In the genomic region with DNA sequence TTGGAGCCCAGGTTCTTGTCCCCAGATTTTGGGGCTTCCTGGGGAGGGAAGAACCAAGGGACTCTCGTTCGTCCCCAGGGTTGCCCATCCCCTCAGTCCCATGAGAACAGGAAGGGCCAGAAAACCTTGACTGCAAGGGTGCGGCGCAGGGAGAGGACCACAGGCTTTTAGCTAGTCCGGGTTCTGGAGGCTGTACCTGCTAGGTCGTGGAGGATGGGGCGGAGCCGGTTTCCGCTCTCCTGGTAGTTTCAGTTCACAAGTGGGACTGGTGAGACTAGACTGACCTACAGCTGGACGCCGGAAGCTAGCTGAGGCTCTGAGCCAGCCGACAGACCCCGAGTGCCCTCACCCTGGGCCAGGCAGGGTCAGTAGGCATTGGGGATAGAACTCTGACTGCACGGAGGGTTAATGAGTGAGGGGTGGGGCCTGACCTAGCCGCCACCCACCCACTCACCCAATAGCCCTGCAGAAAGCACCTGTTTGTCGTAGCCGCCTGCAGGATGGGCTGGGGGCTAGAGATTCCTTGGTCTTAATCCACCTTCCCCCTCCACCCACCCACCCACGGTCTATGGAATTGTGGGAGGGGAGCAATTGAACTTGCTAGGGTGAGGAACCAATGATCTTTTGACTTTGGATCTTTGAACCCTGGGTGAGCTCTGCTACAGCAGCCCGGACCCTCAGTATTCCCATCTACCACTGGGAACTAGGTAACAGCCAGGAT, we compare ENCODE assay signal across 8 cellular contexts. TPM values are rescaled to one million over a fixed set of nuclear protein-coding genes. Genes with fewer than 3 reads are reported as not detected.
DNase-seq lines count a peak whose midpoint lies in the region; ATAC-seq and TF ChIP-seq lines count a peak whose summit lies in the region.

No MANE protein-coding gene starts in this region.

- no peaks in the 10 kb centered on the region for H3K27me3 Mint-ChIP-seq in activated T-helper 2 cell treated with anti-CD3 and anti-CD28 coated beads, Interferon-gamma antibody, Interleukin-2, Interleukin-4, amounts not matched to agents 10 μg/mL and 5 μg/mL and 100 μg/mL, durations not matched to agents 14 hours and 24 hours and 36 hours (ENCODE audit: low read depth)

- H3K27ac Mint-ChIP-seq in activated T-helper 2 cell treated with anti-CD3 and anti-CD28 coated beads, Interferon-gamma antibody, Interleukin-2, Interleukin-4, amounts not matched to agents 10 μg/mL and 5 μg/mL and 100 μg/mL, durations not matched to agents 14 hours and 24 hours and 36 hours, result peak overlapping the region; percentile 29

- H3K27ac ChIP-seq in sigmoid colon, result peak overlapping the region; percentile 97 to 100 (median 98)

- H3K4me3 ChIP-seq in sigmoid colon, result peak overlapping the region; percentile 80 to 92 (median 86)

- H3K27me3 ChIP-seq in sigmoid colon, result no peaks in the 10 kb centered on the region

- DNase-seq in DMS153 (lab: John Stamatoyannopoulos, UW) (peak; percentile 37), HuH-7.5 (ENCODE audit: low spot score) (peak; percentile 66), left ventricle myocardium superior (peak; percentile 52), sigmoid colon (peak; percentile 81), DMS79 treated with DMSO at 0.1 percent for 48 hours (lab: John Stamatoyannopoulos, UW) (no peak)
- DNase-seq in activated T-helper 2 cell treated with anti-CD3 and anti-CD28 coated beads, Interferon-gamma antibody, Interleukin-2, Interleukin-4, amounts not matched to agents 10 μg/mL and 5 μg/mL and 100 μg/mL, durations not matched to agents 14 hours and 24 hours and 36 hours (ENCODE audit: low spot score), result peak; percentile 38

- no peaks in the 10 kb centered on the region for H3K36me3 Mint-ChIP-seq in activated T-helper 2 cell treated with anti-CD3 and anti-CD28 coated beads, Interferon-gamma antibody, Interleukin-2, Interleukin-4, amounts not matched to agents 10 μg/mL and 5 μg/mL and 100 μg/mL, durations not matched to agents 14 hours and 24 hours and 36 hours (ENCODE audit: low read depth)

- H3K4me1 ChIP-seq in sigmoid colon, result peaks cover 0 to 41% (median 36%) of the 10 kb centered on the region in 4 donors

- TF ChIP-seq EP300 in sigmoid colon (IDR thresholded peaks at IDR 0.05), result no peak

- H3K9me3 Mint-ChIP-seq in activated T-helper 2 cell treated with anti-CD3 and anti-CD28 coated beads, Interferon-gamma antibody, Interleukin-2, Interleukin-4, amounts not matched to agents 10 μg/mL and 5 μg/mL and 100 μg/mL, durations not matched to agents 14 hours and 24 hours and 36 hours, result no peaks in the 10 kb centered on the region

- intact Hi-C loops in activated T-helper 2 cell treated with anti-CD3 and anti-CD28 coated beads, Interferon-gamma antibody, Interleukin-2, Interleukin-4, amounts not matched to agents 10 μg/mL and 5 μg/mL and 100 μg/mL, durations not matched to agents 14 hours and 24 hours and 36 hours (cut with micrococcal nuclease), result loop anchor here (5.0 kb wide), 1 partner anchor 114 kb away; the partner anchor contains the start of gene CSNK1E
- intact Hi-C loops in left ventricle myocardium superior (cut with micrococcal nuclease), result no loop called here
- intact Hi-C loops in sigmoid colon (cut with DNase I), result loop anchor here (5.0 kb wide), 3 partner anchors 69 to 304 kb away; partner anchors contain the start of genes DDX17 and TMEM184B

- TF ChIP-seq CTCF in sigmoid colon (IDR thresholded peaks at IDR 0.05), result no peak

- H3K4me1 Mint-ChIP-seq in activated T-helper 2 cell treated with anti-CD3 and anti-CD28 coated beads, Interferon-gamma antibody, Interleukin-2, Interleukin-4, amounts not matched to agents 10 μg/mL and 5 μg/mL and 100 μg/mL, durations not matched to agents 14 hours and 24 hours and 36 hours (ENCODE audit: low read depth), result peaks cover 26% of the 10 kb centered on the region

- no peaks in the 10 kb centered on the region for H3K9me3 ChIP-seq in sigmoid colon

- WGBS in sigmoid colon, 2 donors, result 4 to 5% methylated on average over 19 of the region's 19 CpGs

- ATAC-seq in left ventricle myocardium superior (no peak), HG02759 (IDR thresholded peaks at IDR 0.05; ENCODE audit: unreplicated experiment) (no peak), HG02885 (IDR thresholded peaks at IDR 0.05; ENCODE audit: poor library complexity, unreplicated experiment) (no peak)

- peak in 1 of 2 donors; percentile 28 for TF ChIP-seq POLR2A in sigmoid colon (IDR thresholded peaks at IDR 0.05)

- H3K36me3 ChIP-seq in sigmoid colon, result no peaks in the 10 kb centered on the region

- H3K4me3 Mint-ChIP-seq in activated T-helper 2 cell treated with anti-CD3 and anti-CD28 coated beads, Interferon-gamma antibody, Interleukin-2, Interleukin-4, amounts not matched to agents 10 μg/mL and 5 μg/mL and 100 μg/mL, durations not matched to agents 14 hours and 24 hours and 36 hours (ENCODE audit: low read depth), result peak overlapping the region; percentile 83

RNA-seq across cellular contexts. Expression of gene MAFF, which starts 1.5 kb away (rescaled TPM):
- total RNA-seq in activated T-helper 2 cell treated with anti-CD3 and anti-CD28 coated beads, Interferon-gamma antibody, Interleukin-2, Interleukin-4, amounts not matched to agents 10 μg/mL and 5 μg/mL and 100 μg/mL, durations not matched to agents 14 hours and 24 hours and 36 hours, result 13.5 and 15.3 TPM in 2 replicates
- total RNA-seq in left ventricle myocardium superior (5.3 TPM), sigmoid colon (100 to 1,000 TPM in 1 of 4 donors, 10 to 100 TPM in 3; 15.3 to 104 (median 26.1) TPM)
- polyA plus RNA-seq in sigmoid colon, result 10 to 100 TPM; 18.5 to 41.4 (median 35.4) TPM

RNA-seq across cellular contexts. Expression of gene PLA2G6, which starts 21.6 kb away (rescaled TPM):
- total RNA-seq in activated T-helper 2 cell treated with anti-CD3 and anti-CD28 coated beads, Interferon-gamma antibody, Interleukin-2, Interleukin-4, amounts not matched to agents 10 μg/mL and 5 μg/mL and 100 μg/mL, durations not matched to agents 14 hours and 24 hours and 36 hours, result 32.8 and 36.0 TPM in 2 replicates
- total RNA-seq in left ventricle myocardium superior, result 17.0 TPM
- 10 to 100 TPM; 10.7 to 36.2 (median 26.5) TPM for total RNA-seq in sigmoid colon
- 10 to 100 TPM in 1 of 3 donors, 1 to 10 TPM in 2; 6.6 to 21.1 (median 8.6) TPM for polyA plus RNA-seq in sigmoid colon
